In genomic region chr13:89695343-89696257, GRCh38 we compare ENCODE assay signal across 8 cellular contexts.
DNase-seq lines count a peak whose midpoint lies in the region; ATAC-seq and TF ChIP-seq lines count a peak whose summit lies in the region.

No MANE protein-coding gene starts in this region.

- ATAC-seq in GM18511 (IDR thresholded peaks at IDR 0.05; ENCODE audit: unreplicated experiment) (peak; percentile 71), GM21576 (IDR thresholded peaks at IDR 0.05; ENCODE audit: unreplicated experiment) (no peak)

- H3K36me3 ChIP-seq in ACC112 (ENCODE audit: insufficient read depth, low read length) (no peaks in the 10 kb centered on the region), liver (ENCODE audit: control insufficient read depth in 4 of 4, insufficient read depth in 3 of 4, low read depth in 1 of 4, low read length in 3 of 4) (no peaks in the 10 kb centered on the region)

- TF ChIP-seq RAD21 in liver (IDR thresholded peaks at IDR 0.05) = peak; percentile 91 to 96

- H3K4me1 ChIP-seq in ACC112 (ENCODE audit: control insufficient read depth, insufficient read depth, low read length, unreplicated experiment) (no peaks in the 10 kb centered on the region), liver (ENCODE audit: control insufficient read depth in 4 of 4, insufficient read depth in 4 of 4, low read length in 3 of 4) (no peaks in the 10 kb centered on the region)

- 5% methylated on average over 4 of the region's 4 CpGs for WGBS in liver

- H3K4me1 Mint-ChIP-seq in brain = peaks cover 10% of the 10 kb centered on the region

- no peaks in the 10 kb centered on the region for H3K36me3 Mint-ChIP-seq in brain

- peak; percentile 74 to 85 for TF ChIP-seq CTCF in brain (conservative IDR thresholded peaks at IDR 0.05)
- peak; percentile 84 for TF ChIP-seq CTCF in liver (IDR thresholded peaks at IDR 0.05; ENCODE audit: low read depth, low read length, missing input control)

- peak; percentile 40 for DNase-seq in NCI-H460 (ENCODE audit: extremely low read depth, low read depth)
- DNase-seq in activated naive CD4-positive, alpha-beta T cell (lab: John Stamatoyannopoulos, UW) = no peak
- DNase-seq in effector CD4-positive, alpha-beta T cell = no peak

- no peak overlapping the region for H3K4me3 Mint-ChIP-seq in brain

- H3K27ac ChIP-seq in ACC112 (ENCODE audit: low read depth, low read length) (no peak overlapping the region), liver (ENCODE audit: low read depth in 1 of 2, low read length in 2 of 2) (no peak overlapping the region)

- peak overlapping the region; percentile 39 for H2AFZ ChIP-seq in ACC112 (ENCODE audit: low read length, unreplicated experiment)

- H3K4me3 ChIP-seq in ACC112 (ENCODE audit: low read depth, low read length) = no peak overlapping the region
- no peak overlapping the region for H3K4me3 ChIP-seq in liver (ENCODE audit: low read depth in 1 of 3, low read length in 3 of 3)

- H3K27me3 Mint-ChIP-seq in brain = no peaks in the 10 kb centered on the region

- H3K9ac ChIP-seq in liver (ENCODE audit: low read depth in 1 of 2, low read length in 2 of 2) = no peak overlapping the region

- H3K9me3 Mint-ChIP-seq in brain = peaks cover 0 to 3% (median under 1%) of the 10 kb centered on the region in 5 experiments

- no peaks in the 10 kb centered on the region for H3K27me3 ChIP-seq in ACC112 (ENCODE audit: insufficient read depth, low read length)
- H3K27me3 ChIP-seq in liver (ENCODE audit: control insufficient read depth in 4 of 4, insufficient read depth in 4 of 4, low read length in 3 of 4) = no peaks in the 10 kb centered on the region

- H3K27ac Mint-ChIP-seq in brain = no peak overlapping the region

- no peaks in the 10 kb centered on the region for H3K79me2 ChIP-seq in ACC112 (ENCODE audit: control insufficient read depth, insufficient read depth, low read length, unreplicated experiment)

- H3K9me3 ChIP-seq in liver (ENCODE audit: control insufficient read depth in 4 of 4, low read length in 3 of 4) = no peaks in the 10 kb centered on the region

TF ChIP-seq in liver, 16 proteins besides CTCF, POLR2A, EP300 and RAD21:
- no peak for TF ChIP-seq SP1 (IDR thresholded peaks at IDR 0.05)
- TF ChIP-seq HNF4A (conservative IDR thresholded peaks at IDR 0.05) = no peak
- no peak for TF ChIP-seq MAX (IDR thresholded peaks at IDR 0.05)
- no peak for TF ChIP-seq RXRA (IDR thresholded peaks at IDR 0.05)
- TF ChIP-seq EGR1 (IDR thresholded peaks at IDR 0.05; ENCODE audit: low read depth in 2 of 2) = no peak
- no peak for TF ChIP-seq YY1 (IDR thresholded peaks at IDR 0.05)
- TF ChIP-seq NR2F2 (IDR thresholded peaks at IDR 0.05) = no peak
